In genomic region chr18:59461171-59461570, GRCh38 we compare ENCODE assay signal across 29 cellular contexts.
"Had no signal": no experiment of that assay in that cellular context is flagged by ENCODE, and none has a peak within 500 bp of the region (broad histone marks: within the 10 kb centered on the region; RNA-seq: fewer than 3 reads in every experiment).

No MANE protein-coding gene starts in this region.

- H3K9me3 Mint-ChIP-seq: activated naive CD4-positive, alpha-beta T cell treated with anti-CD3 and anti-CD28 coated beads, Interleukin-2, amount 10 ng/mL, durations not matched to agents 7 days and 5 days; activated naive CD8-positive, alpha-beta T cell treated with anti-CD3 and anti-CD28 coated beads, Interleukin-2, amount 10 ng/mL, durations not matched to agents 7 days and 5 days; activated T-helper 1 cell treated with anti-CD3 and anti-CD28 coated beads, Interleukin-12 subunit alpha, Interleukin-12 subunit beta, Interleukin-2, Interleukin-4 antibody, amounts not matched to agents 30 ng/mL and 10 ng/mL and 1 ng/mL, durations not matched to agents 14 hours and 24 hours and 36 hours; brain; natural killer cell treated with Interleukin-12 subunit alpha and Interleukin-12 subunit beta and Interleukin-15 and Interleukin-18, amount 100 ng/mL, for 72 hours had no signal

- H3K27ac ChIP-seq: ascending aorta, heart left ventricle, left lung, lower lobe of right lung, right lobe of liver, skin epidermis, testis, transverse colon, VCaP had no signal

- H3K4me1 Mint-ChIP-seq: activated naive CD4-positive, alpha-beta T cell treated with anti-CD3 and anti-CD28 coated beads, Interleukin-2, amount 10 ng/mL, durations not matched to agents 7 days and 5 days; activated naive CD8-positive, alpha-beta T cell treated with anti-CD3 and anti-CD28 coated beads, Interleukin-2, amount 10 ng/mL, durations not matched to agents 7 days and 5 days had no signal

- ATAC-seq: esophagus mucosa; heart left ventricle; left lung; lower lobe of right lung; mucosa of descending colon; natural killer cell treated with Interleukin-12 subunit alpha and Interleukin-12 subunit beta and Interleukin-15 and Interleukin-18, amount 100 ng/mL, for 72 hours; right lobe of liver; stimulated activated naive CD8-positive, alpha-beta T cell treated with anti-CD3 and anti-CD28 coated beads, Interleukin-15, Interleukin-2, amounts not matched to agents 100 U/mL and 50 U/mL, for 24 hours had no signal

- H3K4me3 Mint-ChIP-seq: activated naive CD4-positive, alpha-beta T cell treated with anti-CD3 and anti-CD28 coated beads, Interleukin-2, amount 10 ng/mL, durations not matched to agents 7 days and 5 days; activated naive CD8-positive, alpha-beta T cell treated with anti-CD3 and anti-CD28 coated beads, Interleukin-2, amount 10 ng/mL, durations not matched to agents 7 days and 5 days; activated T-helper 1 cell treated with anti-CD3 and anti-CD28 coated beads, Interleukin-12 subunit alpha, Interleukin-12 subunit beta, Interleukin-2, Interleukin-4 antibody, amounts not matched to agents 30 ng/mL and 10 ng/mL and 1 ng/mL, durations not matched to agents 14 hours and 24 hours and 36 hours; brain; natural killer cell treated with Interleukin-12 subunit alpha and Interleukin-12 subunit beta and Interleukin-15 and Interleukin-18, amount 100 ng/mL, for 72 hours had no signal

- H3K36me3 Mint-ChIP-seq: activated naive CD4-positive, alpha-beta T cell treated with anti-CD3 and anti-CD28 coated beads, Interleukin-2, amount 10 ng/mL, durations not matched to agents 7 days and 5 days; activated naive CD8-positive, alpha-beta T cell treated with anti-CD3 and anti-CD28 coated beads, Interleukin-2, amount 10 ng/mL, durations not matched to agents 7 days and 5 days; brain; natural killer cell treated with Interleukin-12 subunit alpha and Interleukin-12 subunit beta and Interleukin-15 and Interleukin-18, amount 100 ng/mL, for 72 hours had no signal

- DNase-seq: activated CD4-positive, alpha-beta T cell treated with anti-CD3 and anti-CD28 coated beads for 48 hours; activated CD4-positive, alpha-beta T cell treated with anti-CD3 and anti-CD28 coated beads, Interleukin-2, amount 50 U/mL, for 48 hours; activated CD8-positive, alpha-beta memory T cell treated with anti-CD3 and anti-CD28 coated beads, Interleukin-2, amount 50 U/mL, for 4 hours; activated effector memory CD4-positive, alpha-beta T cell treated with anti-CD3 and anti-CD28 coated beads, Interleukin-2, amount 50 U/mL, for 16 hours; activated naive CD4-positive, alpha-beta T cell treated with anti-CD3 and anti-CD28 coated beads, Interleukin-2, amount 10 ng/mL, durations not matched to agents 7 days and 5 days; activated naive CD8-positive, alpha-beta T cell treated with anti-CD3 and anti-CD28 coated beads, Interleukin-2, amount 10 ng/mL, durations not matched to agents 7 days and 5 days; activated T-cell treated with anti-CD3 and anti-CD28 coated beads, Interleukin-2, amount 50 U/mL, for 1 hour; caudate nucleus; cortex of kidney; foreskin fibroblast; heart left ventricle; left lung; lower lobe of right lung; mesendoderm; mucosa of descending colon; right lobe of liver; stimulated activated CD4-positive, alpha-beta T cell treated with anti-CD3 and anti-CD28 coated beads, Interleukin-12 subunit alpha, Interleukin-12 subunit beta, amount 100 ng/mL, for 4 hours; stimulated activated CD4-positive, alpha-beta T cell treated with anti-CD3 and anti-CD28 coated beads, Interleukin-4, amount 100 ng/mL, for 1 hour; stimulated activated naive CD8-positive, alpha-beta T cell treated with anti-CD3 and anti-CD28 coated beads, Interleukin-15, Interleukin-2, amounts not matched to agents 100 U/mL and 50 U/mL, for 24 hours; T-helper 9 cell; testis; transverse colon had no signal

- H3K27ac Mint-ChIP-seq: activated naive CD4-positive, alpha-beta T cell treated with anti-CD3 and anti-CD28 coated beads, Interleukin-2, amount 10 ng/mL, durations not matched to agents 7 days and 5 days; activated naive CD8-positive, alpha-beta T cell treated with anti-CD3 and anti-CD28 coated beads, Interleukin-2, amount 10 ng/mL, durations not matched to agents 7 days and 5 days; activated T-helper 1 cell treated with anti-CD3 and anti-CD28 coated beads, Interleukin-12 subunit alpha, Interleukin-12 subunit beta, Interleukin-2, Interleukin-4 antibody, amounts not matched to agents 30 ng/mL and 10 ng/mL and 1 ng/mL, durations not matched to agents 14 hours and 24 hours and 36 hours; brain; natural killer cell treated with Interleukin-12 subunit alpha and Interleukin-12 subunit beta and Interleukin-15 and Interleukin-18, amount 100 ng/mL, for 72 hours had no signal
